35 cellular contexts compared by ENCODE assay signal in the genomic region with DNA sequence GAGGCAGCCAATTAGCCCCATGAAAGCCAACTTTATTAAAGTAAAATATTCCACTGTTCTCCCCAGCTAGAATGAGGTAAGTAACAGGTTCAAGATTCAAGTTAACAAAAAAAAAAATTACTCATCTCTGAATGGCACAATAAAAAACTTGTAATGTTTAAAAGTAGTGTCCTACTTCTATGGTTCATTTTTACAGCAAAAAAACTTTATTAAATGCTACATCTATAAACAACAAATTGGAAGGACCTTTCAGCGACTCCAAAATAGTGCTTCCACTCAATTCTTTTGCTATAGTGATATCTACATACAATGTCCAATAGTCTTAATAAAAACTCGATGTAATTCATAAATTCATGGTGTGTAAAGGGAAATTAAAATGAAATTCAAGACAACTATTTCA. TPM values are rescaled to one million over a fixed set of nuclear protein-coding genes. Genes with fewer than 3 reads are reported as not detected.
DNase-seq lines count a peak whose midpoint lies in the region; ATAC-seq, FAIRE-seq and TF ChIP-seq lines count a peak whose summit lies in the region.
"Had no signal": no experiment of that assay in that cellular context is flagged by ENCODE, and none has a peak within 500 bp of the region (broad histone marks: within the 10 kb centered on the region; RNA-seq: fewer than 3 reads in every experiment).

No MANE protein-coding gene starts in this region.

- in situ Hi-C loops in K562 (cut with MboI), result no loop called here

- no peak for TF ChIP-seq POLR2A in K562 (conservative IDR thresholded peaks at IDR 0.05)

- no peaks in the 10 kb centered on the region for H3K36me3 ChIP-seq in Caco-2 (ENCODE audit: control insufficient read depth, insufficient read depth, low read length)
- peaks cover 78% of the 10 kb centered on the region for H3K36me3 ChIP-seq in K562 (ENCODE audit: control insufficient read depth, insufficient read depth, low read length)

- no peak overlapping the region for H3K4me2 ChIP-seq in K562 (ENCODE audit: insufficient read depth, low read length)
- H3K4me2 ChIP-seq: A549; BLaER1; BLaER1 treated with 17β-estradiol and CSF1 and Interleukin-3, amounts not matched to agents 10 nM and 100 nM had no signal

- no peak for TF ChIP-seq EP300 in K562 (IDR thresholded peaks at IDR 0.05; ENCODE audit: low read length)

- H3K4me1 Mint-ChIP-seq in Caco-2 (ENCODE audit: low read depth, unreplicated experiment), result peaks cover 6% of the 10 kb centered on the region
- H3K4me1 Mint-ChIP-seq: B cell; CD4-positive, CD25-positive, alpha-beta regulatory T cell had no signal

- no peak for TF ChIP-seq RAD21 in K562 (CRISPR knock-in tag; conservative IDR thresholded peaks at IDR 0.05 in 1 of 2, IDR thresholded peaks at IDR 0.05 in 1 of 2)

- POLR2A ChIA-PET in Caco-2 (lab: Charles Lee), result no interaction called here
- POLR2A ChIA-PET in K562 (lab: Yijun Ruan, JAX), result interaction anchor here (0.6 to 1.8 kb wide), 5 partner anchors 9 to 24 kb away, joined by 3 to 8 read pairs (median 4); no protein-coding TSS in a partner anchor

- H3K4me1 ChIP-seq in Caco-2 (no peaks in the 10 kb centered on the region; the same call in 1 of the 2 replicates), K562 (replicated peaks in 1 of 2; ENCODE audit: control insufficient read depth in 2 of 2, insufficient read depth in 2 of 2, low read length in 2 of 2) (peaks cover 0 to 14% of the 10 kb centered on the region in 2 experiments; a peak in 4 of 5 replicates)
- H3K4me1 ChIP-seq: BE2C had no signal

- H3K27me3 ChIP-seq in Caco-2 (replicated peaks; ENCODE audit: control insufficient read depth, insufficient read depth, low read length) (no peaks in the 10 kb centered on the region), K562 (ENCODE audit: control insufficient read depth in 2 of 2, insufficient read depth in 2 of 2, low read length in 2 of 2) (no peaks in the 10 kb centered on the region)
- H3K27me3 ChIP-seq: BE2C; BLaER1; BLaER1 treated with 17β-estradiol and CSF1 and Interleukin-3, amounts not matched to agents 10 nM and 100 nM had no signal

- TF ChIP-seq CTCF in Caco-2 (IDR thresholded peaks at IDR 0.05; ENCODE audit: insufficient read depth in 1 of 2, low read depth in 1 of 2, low read length in 1 of 2, severe bottlenecking in 1 of 2, unreplicated experiment in 1 of 2), result no peak
- TF ChIP-seq CTCF in K562 (IDR thresholded peaks at IDR 0.05 in 2 of 3, conservative IDR thresholded peaks at IDR 0.05 in 1 of 3; ENCODE audit: insufficient read depth in 2 of 3, low read depth in 1 of 3, low read length in 3 of 3), result no peak

- H3K9ac ChIP-seq in K562 (ENCODE audit: insufficient read depth in 1 of 2, low read depth in 2 of 2, low read length in 2 of 2), result no peak overlapping the region
- H3K9ac ChIP-seq: BLaER1; BLaER1 treated with 17β-estradiol and CSF1 and Interleukin-3, amounts not matched to agents 10 nM and 100 nM had no signal

- BruUV-seq in Caco-2 (replicated peaks; lab: Mats Ljungman, UMichigan) (no TSS peak), K562 (replicated peaks; lab: Mats Ljungman, UMichigan) (no TSS peak)

- H3K79me2 ChIP-seq in K562 (ENCODE audit: control insufficient read depth, insufficient read depth, low read length), result peaks cover 23% of the 10 kb centered on the region; the same call in 2 of the 3 replicates

- no peaks in the 10 kb centered on the region for H3K27me3 Mint-ChIP-seq in Caco-2 (ENCODE audit: insufficient read depth, unreplicated experiment)
- H3K27me3 Mint-ChIP-seq: B cell; CD4-positive, alpha-beta memory T cell; CD4-positive, alpha-beta T cell; CD4-positive, CD25-positive, alpha-beta regulatory T cell; CD8-positive, alpha-beta memory T cell had no signal

- peak overlapping the region; percentile 46 for H3K27ac Mint-ChIP-seq in Caco-2 (ENCODE audit: unreplicated experiment)
- H3K27ac Mint-ChIP-seq: B cell; CD4-positive, alpha-beta memory T cell; CD4-positive, alpha-beta T cell; CD8-positive, alpha-beta memory T cell; CD8-positive, alpha-beta T cell had no signal

- H3K27ac ChIP-seq in K562 (ENCODE audit: extremely low read depth, low read depth, low read length), result no peak overlapping the region
- H3K27ac ChIP-seq: 22Rv1; A549; BLaER1; BLaER1 treated with 17β-estradiol and CSF1 and Interleukin-3, amounts not matched to agents 10 nM and 100 nM; C4-2B had no signal

- peaks cover 70% of the 10 kb centered on the region for H3K36me3 Mint-ChIP-seq in Caco-2 (ENCODE audit: insufficient read depth, unreplicated experiment)

- no peak overlapping the region for H2AFZ ChIP-seq in K562 (ENCODE audit: low read depth, low read length)

- no peak overlapping the region for H3K4me3 Mint-ChIP-seq in Caco-2 (ENCODE audit: unreplicated experiment)
- H3K4me3 Mint-ChIP-seq: B cell; CD14-positive monocyte; CD4-positive, alpha-beta memory T cell; CD4-positive, alpha-beta T cell; CD4-positive, CD25-positive, alpha-beta regulatory T cell; CD8-positive, alpha-beta memory T cell; CD8-positive, alpha-beta T cell had no signal

- H3K9me3 Mint-ChIP-seq in Caco-2 (ENCODE audit: unreplicated experiment), result no peaks in the 10 kb centered on the region
- H3K9me3 Mint-ChIP-seq: CD14-positive monocyte; CD4-positive, alpha-beta memory T cell; CD4-positive, alpha-beta T cell; CD4-positive, CD25-positive, alpha-beta regulatory T cell; CD8-positive, alpha-beta memory T cell; CD8-positive, alpha-beta T cell had no signal

- no peaks in the 10 kb centered on the region for H3K9me3 ChIP-seq in Caco-2
- H3K9me3 ChIP-seq in K562 (replicated peaks; ENCODE audit: control insufficient read depth, insufficient read depth, low read depth, low read length), result no peaks in the 10 kb centered on the region
- H3K9me3 ChIP-seq: A549; BE2C; BLaER1; BLaER1 treated with 17β-estradiol and CSF1 and Interleukin-3, amounts not matched to agents 10 nM and 100 nM had no signal

- H3K4me3 ChIP-seq in Caco-2 (ENCODE audit: low read depth, low read length) (no peak overlapping the region), K562 (no peak overlapping the region)
- H3K4me3 ChIP-seq: A549; BLaER1; BLaER1 treated with 17β-estradiol and CSF1 and Interleukin-3, amounts not matched to agents 10 nM and 100 nM had no signal

- no peak for DNase-seq in Caco-2
- DNase-seq in K562 (ENCODE audit: extremely low read depth in 1 of 4, low spot score in 3 of 4), result no peak
- no peak for DNase-seq in medulla oblongata (ENCODE audit: extremely low spot score)
- no peak for DNase-seq in HPDE6-E6E7 (ENCODE audit: extremely low spot score)
- no peak for DNase-seq in SW 1271 (lab: John Stamatoyannopoulos, UW)
- DNase-seq in DMS114 treated with DMSO at 0.1 percent for 48 hours (lab: John Stamatoyannopoulos, UW; ENCODE audit: unreplicated experiment), result no peak
- DNase-seq: 8988T; ACHN; AML-193; BE2C; C1 segment of cervical spinal cord; Calu3; CD4-positive, alpha-beta memory T cell; CD4-positive, alpha-beta T cell; CD4-positive, CD25-positive, alpha-beta regulatory T cell; CD8-positive, alpha-beta memory T cell; CD8-positive, alpha-beta T cell; COR-L47; DMS 273 treated with DMSO at 0.1 percent for 48 hours; DMS153; DMS53; DMS79; DMS79 treated with DMSO at 0.1 percent for 48 hours; DND-41; EL; GDM1 had no signal

- no peak for ATAC-seq in K562
- ATAC-seq: A549; CD8-positive, alpha-beta T cell had no signal

- H4K20me1 ChIP-seq in K562 (replicated peaks; ENCODE audit: control insufficient read depth, insufficient read depth, low read length), result no peaks in the 10 kb centered on the region

- intact Hi-C loops in Caco-2 (cut with micrococcal nuclease; ENCODE audit: unreplicated experiment) (no loop called here), K562 (cut with micrococcal nuclease) (no loop called here)

- FAIRE-seq in A204.1 (lab: Jason Lieb, UNC) (peak; percentile 11), G401.6 (lab: Jason Lieb, UNC) (peak; percentile 62), K562 (lab: Jason Lieb, UNC) (no peak)
- FAIRE-seq: A549 had no signal

- H3K9me1 ChIP-seq in K562 (ENCODE audit: control insufficient read depth, insufficient read depth, low read length), result no peaks in the 10 kb centered on the region

- CTCF ChIA-PET in Caco-2 (lab: Charles Lee), result no interaction called here
- CTCF ChIA-PET in K562 (lab: Yijun Ruan, JAX; ENCODE audit: low intra/inter-chr PET ratio), result no interaction called here

- 87% methylated on average over 2 of the region's 2 CpGs for WGBS in K562 (ENCODE audit: insufficient coverage, low coverage, missing lambda C conversion rate)

TF ChIP-seq in K562, 482 proteins besides CTCF, POLR2A, EP300 and RAD21 (continues in another document):
- no peak for TF ChIP-seq MEF2A (IDR thresholded peaks at IDR 0.05; ENCODE audit: control insufficient read depth, low read depth, low read length)
- TF ChIP-seq RNF2 (IDR thresholded peaks at IDR 0.05), result no peak
- TF ChIP-seq POLR2AphosphoS2 (IDR thresholded peaks at IDR 0.05; ENCODE audit: low read length), result 0 out of 2 replicates have a peak, but pooled peaks have one; percentile 31
- TF ChIP-seq, protein P1, sequence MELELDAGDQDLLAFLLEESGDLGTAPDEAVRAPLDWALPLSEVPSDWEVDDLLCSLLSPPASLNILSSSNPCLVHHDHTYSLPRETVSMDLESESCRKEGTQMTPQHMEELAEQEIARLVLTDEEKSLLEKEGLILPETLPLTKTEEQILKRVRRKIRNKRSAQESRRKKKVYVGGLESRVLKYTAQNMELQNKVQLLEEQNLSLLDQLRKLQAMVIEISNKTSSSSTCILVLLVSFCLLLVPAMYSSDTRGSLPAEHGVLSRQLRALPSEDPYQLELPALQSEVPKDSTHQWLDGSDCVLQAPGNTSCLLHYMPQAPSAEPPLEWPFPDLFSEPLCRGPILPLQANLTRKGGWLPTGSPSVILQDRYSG (tag; conservative IDR thresholded peaks at IDR 0.05; ENCODE audit: low read depth), result no peak
- TF ChIP-seq RBM22 (IDR thresholded peaks at IDR 0.05; ENCODE audit: low read depth, low read length, poor library complexity, severe bottlenecking), result peak; percentile 12

RNA-seq across cellular contexts. Expression of a gene that starts 59.2 kb away (rescaled TPM):
- total RNA-seq in Caco-2 (2022), result 55.7 and 63.7 TPM in 2 replicates
- 140 and 431 TPM in 2 replicates for total RNA-seq in K562 (2011; cell fraction: chromatin; rRNA removed; ENCODE audit: low replicate concordance)
- total RNA-seq in K562 (2011; cell fraction: nucleolus; rRNA removed), result 73.7 and 105 TPM in 2 replicates
- 141 and 150 TPM in 2 replicates for total RNA-seq in K562 (2011; cell fraction: nucleoplasm; rRNA removed)
- 93.8 and 109 TPM in 2 replicates for total RNA-seq in K562 (2014; rRNA removed)
- 98.6 and 116 TPM in 2 replicates for total RNA-seq in K562 (2014; rRNA removed; fragmentation: Illumina TruSeq; extraction: Trizol)
- total RNA-seq in K562 (2015; rRNA removed; fragmentation: Illumina TruSeq; extraction: Trizol), result 82.7 and 88.5 TPM in 2 replicates
- total RNA-seq in K562 (2021), result 109 and 118 TPM in 2 replicates
- polyA plus RNA-seq in K562 (2011; rRNA removed), result 172 and 175 TPM in 2 replicates
- polyA plus RNA-seq in K562 (2011; cell fraction: cytosol; rRNA removed), result 52.3 and 86.8 TPM in 2 replicates
- 308 and 479 TPM in 2 replicates for polyA plus RNA-seq in K562 (2011; cell fraction: nucleus; rRNA removed)
- polyA plus RNA-seq in K562 (2012), result 96.3 and 101 TPM in 2 replicates
- polyA plus RNA-seq in K562 (2014; fragmentation: Illumina TruSeq; extraction: Trizol), result 146 and 170 TPM in 2 replicates
- 10 to 100 TPM; 48.7 to 63.0 TPM for polyA plus RNA-seq in K562 (2014; fragmentation: Nextera tagmentation; extraction: Ambion mirVana)
- polyA plus RNA-seq in K562 (2014; rRNA removed), result 137 and 157 TPM in 2 replicates
- polyA minus RNA-seq in K562 (2011; rRNA and poly(A)+ RNA removed), result 123 and 134 TPM in 2 replicates
- 54.2 and 59.2 TPM in 2 replicates for polyA minus RNA-seq in K562 (2011; cell fraction: cytosol; rRNA and poly(A)+ RNA removed)
- 83.7 and 175 TPM in 2 replicates for polyA minus RNA-seq in K562 (2011; cell fraction: nucleus; rRNA and poly(A)+ RNA removed)
